In the genomic region with DNA sequence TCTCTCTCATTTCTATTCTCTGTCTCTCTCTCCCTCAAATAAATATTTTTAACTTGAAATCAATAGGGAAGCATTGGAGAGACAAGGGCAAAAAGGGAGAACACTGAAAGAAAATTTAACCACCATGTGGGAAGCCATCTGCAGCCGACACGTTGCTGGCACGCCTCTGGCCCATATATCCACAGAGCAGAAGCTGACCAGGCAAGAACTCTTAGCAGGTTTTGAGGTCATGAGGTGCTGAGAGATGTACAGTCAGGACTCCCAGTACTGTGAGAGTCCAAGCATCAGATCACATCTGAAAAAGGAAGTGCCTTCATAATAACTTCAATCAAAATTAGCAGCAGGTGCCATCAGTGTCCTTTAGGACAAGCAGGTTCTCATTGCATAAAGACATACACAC, we compare ENCODE assay signal across 3 cellular contexts.
"Had no signal": no experiment of that assay in that cellular context is flagged by ENCODE, and none has a peak within 500 bp of the region (broad histone marks: within the 10 kb centered on the region; RNA-seq: fewer than 3 reads in every experiment).

No MANE protein-coding gene starts in this region.

- ATAC-seq: GM12878 had no signal

- DNase-seq: GDM1, GF-D8 had no signal
